ENCODE assay signal across 1 cellular context in the genomic region with DNA sequence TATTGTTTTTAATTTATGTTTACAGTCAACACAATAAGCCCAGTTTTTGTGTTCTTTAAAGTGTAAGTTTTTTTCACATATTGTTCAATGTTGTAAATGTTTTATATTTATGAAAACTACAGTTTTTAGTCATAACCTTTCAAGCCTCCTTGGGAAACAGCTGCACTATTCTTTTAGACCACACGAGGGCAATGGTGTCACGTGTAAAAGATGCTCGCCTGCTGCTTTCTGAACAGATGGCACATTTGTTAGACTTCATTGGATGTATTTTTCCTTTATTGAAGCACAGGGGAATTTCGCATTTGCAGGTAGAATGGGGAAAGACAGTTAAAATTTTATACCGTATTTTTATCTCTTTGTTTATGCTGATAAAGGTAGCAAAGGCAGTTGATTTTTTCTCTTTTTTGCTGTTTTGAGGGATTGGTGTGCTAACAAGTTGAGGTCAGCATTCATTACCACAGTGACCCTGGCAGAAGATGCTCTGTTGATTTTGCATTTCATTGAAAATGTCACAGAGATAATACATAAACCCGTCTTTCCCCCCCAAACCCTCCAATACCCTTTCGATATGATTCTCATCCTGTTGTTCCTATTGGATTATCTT.
TF ChIP-seq lines count a peak whose summit lies in the region.

No MANE protein-coding gene starts in this region.

TF ChIP-seq in K562, 482 proteins besides CTCF, POLR2A, EP300 and RAD21 (continued from another document):
- TF ChIP-seq POLR2G (IDR thresholded peaks at IDR 0.05; ENCODE audit: low read depth, low read length) (no peak), ZNF583 (CRISPR knock-in tag; IDR thresholded peaks at IDR 0.05) (no peak), CREM (IDR thresholded peaks at IDR 0.05; ENCODE audit: low read depth) (no peak), KDM2B (CRISPR knock-in tag; IDR thresholded peaks at IDR 0.05) (no peak), SMARCA5 (IDR thresholded peaks at IDR 0.05) (no peak), RAD51 (IDR thresholded peaks at IDR 0.05; ENCODE audit: borderline replicate concordance, low read depth) (0 out of 2 replicates have a peak, but pooled peaks have one; percentile 19), MAFG (tag; conservative IDR thresholded peaks at IDR 0.05) (peak; percentile 21; the same call in 1 of the 2 replicates), ZFP30 (CRISPR knock-in tag; IDR thresholded peaks at IDR 0.05; ENCODE audit: borderline replicate concordance) (no peak), MTA1 (IDR thresholded peaks at IDR 0.05; ENCODE audit: borderline replicate concordance) (no peak), JUN (IDR thresholded peaks at IDR 0.05; ENCODE audit: borderline replicate concordance, low read depth, low read length) (no peak), JUN (CRISPR knock-in tag; IDR thresholded peaks at IDR 0.05; ENCODE audit: borderline replicate concordance) (no peak), SAFB (IDR thresholded peaks at IDR 0.05; ENCODE audit: borderline replicate concordance, low read depth, low read length) (no peak), POLR3A (IDR thresholded peaks at IDR 0.05; ENCODE audit: borderline replicate concordance, extremely low read depth, insufficient read depth, insufficient read length) (no peak)
- TF ChIP-seq, protein P1, sequence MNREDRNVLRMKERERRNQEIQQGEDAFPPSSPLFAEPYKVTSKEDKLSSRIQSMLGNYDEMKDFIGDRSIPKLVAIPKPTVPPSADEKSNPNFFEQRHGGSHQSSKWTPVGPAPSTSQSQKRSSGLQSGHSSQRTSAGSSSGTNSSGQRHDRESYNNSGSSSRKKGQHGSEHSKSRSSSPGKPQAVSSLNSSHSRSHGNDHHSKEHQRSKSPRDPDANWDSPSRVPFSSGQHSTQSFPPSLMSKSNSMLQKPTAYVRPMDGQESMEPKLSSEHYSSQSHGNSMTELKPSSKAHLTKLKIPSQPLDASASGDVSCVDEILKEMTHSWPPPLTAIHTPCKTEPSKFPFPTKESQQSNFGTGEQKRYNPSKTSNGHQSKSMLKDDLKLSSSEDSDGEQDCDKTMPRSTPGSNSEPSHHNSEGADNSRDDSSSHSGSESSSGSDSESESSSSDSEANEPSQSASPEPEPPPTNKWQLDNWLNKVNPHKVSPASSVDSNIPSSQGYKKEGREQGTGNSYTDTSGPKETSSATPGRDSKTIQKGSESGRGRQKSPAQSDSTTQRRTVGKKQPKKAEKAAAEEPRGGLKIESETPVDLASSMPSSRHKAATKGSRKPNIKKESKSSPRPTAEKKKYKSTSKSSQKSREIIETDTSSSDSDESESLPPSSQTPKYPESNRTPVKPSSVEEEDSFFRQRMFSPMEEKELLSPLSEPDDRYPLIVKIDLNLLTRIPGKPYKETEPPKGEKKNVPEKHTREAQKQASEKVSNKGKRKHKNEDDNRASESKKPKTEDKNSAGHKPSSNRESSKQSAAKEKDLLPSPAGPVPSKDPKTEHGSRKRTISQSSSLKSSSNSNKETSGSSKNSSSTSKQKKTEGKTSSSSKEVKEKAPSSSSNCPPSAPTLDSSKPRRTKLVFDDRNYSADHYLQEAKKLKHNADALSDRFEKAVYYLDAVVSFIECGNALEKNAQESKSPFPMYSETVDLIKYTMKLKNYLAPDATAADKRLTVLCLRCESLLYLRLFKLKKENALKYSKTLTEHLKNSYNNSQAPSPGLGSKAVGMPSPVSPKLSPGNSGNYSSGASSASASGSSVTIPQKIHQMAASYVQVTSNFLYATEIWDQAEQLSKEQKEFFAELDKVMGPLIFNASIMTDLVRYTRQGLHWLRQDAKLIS (CRISPR knock-in tag; IDR thresholded peaks at IDR 0.05) = no peak
- TF ChIP-seq, protein P2, sequence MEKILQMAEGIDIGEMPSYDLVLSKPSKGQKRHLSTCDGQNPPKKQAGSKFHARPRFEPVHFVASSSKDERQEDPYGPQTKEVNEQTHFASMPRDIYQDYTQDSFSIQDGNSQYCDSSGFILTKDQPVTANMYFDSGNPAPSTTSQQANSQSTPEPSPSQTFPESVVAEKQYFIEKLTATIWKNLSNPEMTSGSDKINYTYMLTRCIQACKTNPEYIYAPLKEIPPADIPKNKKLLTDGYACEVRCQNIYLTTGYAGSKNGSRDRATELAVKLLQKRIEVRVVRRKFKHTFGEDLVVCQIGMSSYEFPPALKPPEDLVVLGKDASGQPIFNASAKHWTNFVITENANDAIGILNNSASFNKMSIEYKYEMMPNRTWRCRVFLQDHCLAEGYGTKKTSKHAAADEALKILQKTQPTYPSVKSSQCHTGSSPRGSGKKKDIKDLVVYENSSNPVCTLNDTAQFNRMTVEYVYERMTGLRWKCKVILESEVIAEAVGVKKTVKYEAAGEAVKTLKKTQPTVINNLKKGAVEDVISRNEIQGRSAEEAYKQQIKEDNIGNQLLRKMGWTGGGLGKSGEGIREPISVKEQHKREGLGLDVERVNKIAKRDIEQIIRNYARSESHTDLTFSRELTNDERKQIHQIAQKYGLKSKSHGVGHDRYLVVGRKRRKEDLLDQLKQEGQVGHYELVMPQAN (IDR thresholded peaks at IDR 0.05; ENCODE audit: borderline replicate concordance) = no peak
- TF ChIP-seq, protein P3, sequence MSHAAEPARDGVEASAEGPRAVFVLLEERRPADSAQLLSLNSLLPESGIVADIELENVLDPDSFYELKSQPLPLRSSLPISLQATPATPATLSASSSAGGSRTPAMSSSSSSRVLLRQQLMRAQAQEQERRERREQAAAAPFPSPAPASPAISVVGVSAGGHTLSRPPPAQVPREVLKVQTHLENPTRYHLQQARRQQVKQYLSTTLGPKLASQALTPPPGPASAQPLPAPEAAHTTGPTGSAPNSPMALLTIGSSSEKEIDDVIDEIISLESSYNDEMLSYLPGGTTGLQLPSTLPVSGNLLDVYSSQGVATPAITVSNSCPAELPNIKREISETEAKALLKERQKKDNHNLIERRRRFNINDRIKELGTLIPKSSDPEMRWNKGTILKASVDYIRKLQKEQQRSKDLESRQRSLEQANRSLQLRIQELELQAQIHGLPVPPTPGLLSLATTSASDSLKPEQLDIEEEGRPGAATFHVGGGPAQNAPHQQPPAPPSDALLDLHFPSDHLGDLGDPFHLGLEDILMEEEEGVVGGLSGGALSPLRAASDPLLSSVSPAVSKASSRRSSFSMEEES (CRISPR knock-in tag; IDR thresholded peaks at IDR 0.05) = no peak
